ENCODE assay signal across 25 cellular contexts in the genomic region with DNA sequence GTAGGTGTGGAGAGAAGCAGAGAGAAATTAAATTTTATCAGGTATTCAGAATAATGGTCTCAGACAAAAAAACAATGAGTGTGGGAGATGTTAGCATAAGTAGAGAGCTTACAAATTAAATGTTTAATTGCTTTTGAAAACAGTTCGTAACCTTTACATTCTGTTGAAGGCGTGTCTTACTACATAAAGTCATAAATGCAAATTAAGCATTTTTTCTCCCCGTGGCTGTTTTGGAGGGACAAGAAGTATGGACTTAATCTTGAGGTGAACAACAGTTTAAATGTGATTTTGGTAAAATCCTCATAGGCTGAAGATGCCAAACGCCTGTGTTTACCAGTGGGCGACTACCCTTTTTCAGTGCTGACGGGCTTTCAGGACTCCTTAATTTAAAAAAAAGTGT. TPM values are rescaled to one million over a fixed set of nuclear protein-coding genes. Genes with fewer than 3 reads are reported as not detected.
"Had no signal": no experiment of that assay in that cellular context is flagged by ENCODE, and none has a peak within 500 bp of the region (broad histone marks: within the 10 kb centered on the region; RNA-seq: fewer than 3 reads in every experiment).

No MANE protein-coding gene starts in this region.

- H3K9me3 Mint-ChIP-seq: IgD-negative memory B cell had no signal

- H3K27ac ChIP-seq: HL-60, RWPE1 had no signal

- FAIRE-seq: HTR-8/SVneo, RCC 7860 had no signal

- ATAC-seq: SK-N-SH treated with all-trans-retinoic acid at 6 μM for 48 hours had no signal

- H3K4me1 Mint-ChIP-seq: IgD-negative memory B cell had no signal

- H3K27me3 Mint-ChIP-seq: IgD-negative memory B cell had no signal

- H3K4me3 Mint-ChIP-seq: IgD-negative memory B cell had no signal

- DNase-seq: KBM-7, MV-4-11, NCI-H1048, NCI-H1105, NCI-H1417, NCI-H1436 treated with DMSO at 0.1 percent for 48 hours, NCI-H1694, NCI-H187 treated with DMSO at 0.1 percent for 48 hours, NCI-H2081, NCI-H2107, NCI-H2227 treated with DMSO at 0.1 percent for 48 hours, NCI-H524, NCI-H526 treated with DMSO at 0.1 percent for 48 hours, NCI-H748 treated with DMSO at 0.1 percent for 48 hours, SHP77, T-helper 1 cell had no signal

RNA-seq across cellular contexts. Expression of a gene that starts 55.7 kb away (rescaled TPM):
- total RNA-seq: MCF 10A, NCI-H460, SK-MEL-5 had no signal
